ENCODE assay signal across 9 cellular contexts in the genomic region with DNA sequence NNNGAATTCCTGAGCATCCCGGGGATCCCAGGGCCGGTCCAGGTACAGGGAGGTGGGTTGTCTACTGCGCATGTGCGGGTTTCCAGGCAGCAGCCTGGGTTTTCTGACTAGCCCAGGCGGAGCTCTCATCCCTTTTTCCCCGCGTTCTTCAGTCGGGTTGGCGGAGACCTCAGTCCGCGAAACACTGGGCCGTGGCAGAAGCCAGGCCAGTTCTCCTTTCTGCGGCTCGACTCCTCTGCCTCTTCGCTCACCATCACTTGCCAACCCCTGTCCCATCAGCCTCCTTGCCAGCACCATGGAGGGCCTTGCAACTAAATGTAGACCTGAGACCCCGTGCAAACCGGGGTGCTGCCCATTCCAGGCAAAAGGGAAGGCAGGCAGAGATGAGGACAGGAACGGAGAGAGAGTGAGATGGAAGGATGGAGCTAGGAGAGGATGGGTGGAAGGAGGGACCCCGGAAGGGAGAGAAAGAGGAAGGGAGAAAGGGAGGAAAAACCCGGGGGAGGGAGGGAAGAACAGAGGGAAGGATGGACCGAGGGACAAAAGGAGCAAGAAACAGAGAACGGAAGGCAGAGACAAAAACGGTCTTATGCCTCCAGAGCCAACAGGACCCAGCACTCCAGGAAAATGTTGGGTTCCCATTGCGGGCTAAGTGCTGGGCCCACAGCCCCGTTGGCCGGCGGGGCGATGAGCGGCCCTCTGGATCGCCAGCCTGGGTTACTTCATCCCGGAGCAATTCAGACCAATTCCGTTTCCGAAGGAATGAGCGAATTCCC.
DNase-seq lines count a peak whose midpoint lies in the region; ATAC-seq and TF ChIP-seq lines count a peak whose summit lies in the region.
"Had no signal": no experiment of that assay in that cellular context is flagged by ENCODE, and none has a peak within 500 bp of the region (broad histone marks: within the 10 kb centered on the region; RNA-seq: fewer than 3 reads in every experiment).

No MANE protein-coding gene starts in this region.

- no peak overlapping the region for H3K14ac ChIP-seq in trophoblast cell (ENCODE audit: low read length)

- peak overlapping the region; percentile 5 for H3K4me2 ChIP-seq in trophoblast cell (ENCODE audit: low read length)

- H3K9ac ChIP-seq in trophoblast cell (ENCODE audit: low read length), result no peak overlapping the region

- H3K27ac ChIP-seq in trophoblast cell (ENCODE audit: low read depth, low read length), result no peak overlapping the region
- H3K27ac ChIP-seq: pancreas had no signal

- no peak overlapping the region for H4K12ac ChIP-seq in trophoblast cell (ENCODE audit: low read depth, low read length)

- H3K4ac ChIP-seq in trophoblast cell (ENCODE audit: low read depth, low read length), result no peak overlapping the region

- H3K79me1 ChIP-seq in trophoblast cell (ENCODE audit: low read length), result no peaks in the 10 kb centered on the region

- peak; percentile 51 for ATAC-seq in GM21619 (IDR thresholded peaks at IDR 0.05; ENCODE audit: unreplicated experiment)

- TF ChIP-seq POLR2A in lower leg skin (IDR thresholded peaks at IDR 0.05), result no peak

- no peak overlapping the region for H2BK5ac ChIP-seq in trophoblast cell (ENCODE audit: low read depth, low read length, poor library complexity)

- WGBS in trophoblast cell (ENCODE audit: extremely low coverage, insufficient coverage, insufficient read length), result no CpG with 5 or more reads among the region's 34 CpGs
- 57 to 68% methylated on average over 33 of the region's 34 CpGs for WGBS in lower leg skin, 2 donors

- H4K91ac ChIP-seq in trophoblast cell (ENCODE audit: low read depth, low read length), result no peak overlapping the region

- H2AK5ac ChIP-seq in trophoblast cell (ENCODE audit: low read length), result no peak overlapping the region

- no peak overlapping the region for H4K8ac ChIP-seq in trophoblast cell (ENCODE audit: low read depth, low read length)

- TF ChIP-seq CTCF in fibroblast of mammary gland (conservative IDR thresholded peaks at IDR 0.05; ENCODE audit: control insufficient read depth, insufficient read depth, low read depth, low read length) (no peak), lower leg skin (IDR thresholded peaks at IDR 0.05) (no peak)

- H2AFZ ChIP-seq in trophoblast cell (ENCODE audit: insufficient read depth, low read length, poor library complexity), result no peak overlapping the region

- H3K79me2 ChIP-seq in trophoblast cell (ENCODE audit: control insufficient read depth, insufficient read depth, low read length, poor library complexity), result no peaks in the 10 kb centered on the region

- peak; percentile 51 for DNase-seq in AG08396 (ENCODE audit: low spot score)
- DNase-seq in NCI-H774 (lab: John Stamatoyannopoulos, UW), result peak; percentile 10
- peak; percentile 24 for DNase-seq in fibroblast of mammary gland (ENCODE audit: low read depth)
- DNase-seq in trophoblast cell, result peak in 1 of 2 donors; percentile 42
- DNase-seq in GOT3 (lab: John Stamatoyannopoulos, UW), result no peak
- no peak for DNase-seq in T1000 (lab: John Stamatoyannopoulos, UW)
- no peak for DNase-seq in lower leg skin (ENCODE audit: low spot score in 2 of 2)

- intact Hi-C loops in lower leg skin (cut with DNase I; ENCODE audit: low total_unique reads), result no loop called here

- H3K18ac ChIP-seq in trophoblast cell (ENCODE audit: low read length), result no peak overlapping the region

- H2BK12ac ChIP-seq in trophoblast cell (ENCODE audit: low read length), result no peak overlapping the region

- H3K23ac ChIP-seq in trophoblast cell (ENCODE audit: low read length), result no peak overlapping the region

- no peaks in the 10 kb centered on the region for H3K36me3 ChIP-seq in trophoblast cell (ENCODE audit: control insufficient read depth in 1 of 2, insufficient read depth in 2 of 2, low read length in 2 of 2)
- H3K36me3 ChIP-seq: pancreas had no signal

- peaks cover 40% of the 10 kb centered on the region for H3K9me3 ChIP-seq in trophoblast cell (ENCODE audit: insufficient read depth, low read depth, low read length)
- H3K9me3 ChIP-seq: pancreas had no signal

- H3K27me3 ChIP-seq in trophoblast cell (ENCODE audit: insufficient read depth, low read length), result no peaks in the 10 kb centered on the region
- H3K27me3 ChIP-seq: pancreas had no signal

- H3K4me3 ChIP-seq in fibroblast of mammary gland (ENCODE audit: control insufficient read depth, low read depth, low read length) (no peak overlapping the region), trophoblast cell (ENCODE audit: low read depth, low read length) (peak overlapping the region; percentile 62), lower leg skin (ENCODE audit: low read depth, poor library complexity, severe bottlenecking) (no peak overlapping the region)
- H3K4me3 ChIP-seq: pancreas had no signal

- no peaks in the 10 kb centered on the region for H3K4me1 ChIP-seq in trophoblast cell (ENCODE audit: control insufficient read depth in 1 of 2, insufficient read depth in 2 of 2, low read length in 2 of 2)
- H3K4me1 ChIP-seq: pancreas had no signal

- no peak overlapping the region for H2BK120ac ChIP-seq in trophoblast cell (ENCODE audit: insufficient read depth, low read length, poor library complexity)

Comparison
In these comparisons a context has a peak if more than half of its experiments do, and no peak if none do; other contexts are left out.
1. DNase-seq: peak in AG08396 (single experiment), NCI-H774 (single experiment) and fibroblast of mammary gland (single experiment); none in GOT3 (single experiment), T1000 (single experiment) and lower leg skin (0 of 2).